ENCODE assay signal across 1 cellular context in the genomic region with DNA sequence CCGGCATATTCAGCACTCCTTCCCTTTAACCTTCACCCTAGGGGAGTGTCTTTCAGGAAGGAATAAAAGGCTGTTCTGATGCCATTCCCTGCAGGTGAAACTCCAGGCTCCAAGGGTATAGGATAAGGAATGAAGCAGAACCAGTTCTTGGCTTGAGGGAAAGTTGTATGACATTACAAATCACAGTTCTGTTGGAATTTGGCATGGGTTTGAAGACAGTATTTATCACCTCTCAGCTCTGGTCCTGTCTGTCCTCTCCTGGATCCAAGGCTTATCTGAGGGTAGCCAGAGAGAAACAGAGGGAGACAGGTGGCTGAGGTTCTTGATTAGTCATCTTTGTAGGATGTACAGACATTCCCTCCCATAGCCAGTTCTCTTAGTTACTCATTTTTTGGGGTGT.
TF ChIP-seq lines count a peak whose summit lies in the region.

No MANE protein-coding gene starts in this region.

TF ChIP-seq in K562, 482 proteins besides CTCF, POLR2A, EP300 and RAD21:
- TF ChIP-seq, protein P1, sequence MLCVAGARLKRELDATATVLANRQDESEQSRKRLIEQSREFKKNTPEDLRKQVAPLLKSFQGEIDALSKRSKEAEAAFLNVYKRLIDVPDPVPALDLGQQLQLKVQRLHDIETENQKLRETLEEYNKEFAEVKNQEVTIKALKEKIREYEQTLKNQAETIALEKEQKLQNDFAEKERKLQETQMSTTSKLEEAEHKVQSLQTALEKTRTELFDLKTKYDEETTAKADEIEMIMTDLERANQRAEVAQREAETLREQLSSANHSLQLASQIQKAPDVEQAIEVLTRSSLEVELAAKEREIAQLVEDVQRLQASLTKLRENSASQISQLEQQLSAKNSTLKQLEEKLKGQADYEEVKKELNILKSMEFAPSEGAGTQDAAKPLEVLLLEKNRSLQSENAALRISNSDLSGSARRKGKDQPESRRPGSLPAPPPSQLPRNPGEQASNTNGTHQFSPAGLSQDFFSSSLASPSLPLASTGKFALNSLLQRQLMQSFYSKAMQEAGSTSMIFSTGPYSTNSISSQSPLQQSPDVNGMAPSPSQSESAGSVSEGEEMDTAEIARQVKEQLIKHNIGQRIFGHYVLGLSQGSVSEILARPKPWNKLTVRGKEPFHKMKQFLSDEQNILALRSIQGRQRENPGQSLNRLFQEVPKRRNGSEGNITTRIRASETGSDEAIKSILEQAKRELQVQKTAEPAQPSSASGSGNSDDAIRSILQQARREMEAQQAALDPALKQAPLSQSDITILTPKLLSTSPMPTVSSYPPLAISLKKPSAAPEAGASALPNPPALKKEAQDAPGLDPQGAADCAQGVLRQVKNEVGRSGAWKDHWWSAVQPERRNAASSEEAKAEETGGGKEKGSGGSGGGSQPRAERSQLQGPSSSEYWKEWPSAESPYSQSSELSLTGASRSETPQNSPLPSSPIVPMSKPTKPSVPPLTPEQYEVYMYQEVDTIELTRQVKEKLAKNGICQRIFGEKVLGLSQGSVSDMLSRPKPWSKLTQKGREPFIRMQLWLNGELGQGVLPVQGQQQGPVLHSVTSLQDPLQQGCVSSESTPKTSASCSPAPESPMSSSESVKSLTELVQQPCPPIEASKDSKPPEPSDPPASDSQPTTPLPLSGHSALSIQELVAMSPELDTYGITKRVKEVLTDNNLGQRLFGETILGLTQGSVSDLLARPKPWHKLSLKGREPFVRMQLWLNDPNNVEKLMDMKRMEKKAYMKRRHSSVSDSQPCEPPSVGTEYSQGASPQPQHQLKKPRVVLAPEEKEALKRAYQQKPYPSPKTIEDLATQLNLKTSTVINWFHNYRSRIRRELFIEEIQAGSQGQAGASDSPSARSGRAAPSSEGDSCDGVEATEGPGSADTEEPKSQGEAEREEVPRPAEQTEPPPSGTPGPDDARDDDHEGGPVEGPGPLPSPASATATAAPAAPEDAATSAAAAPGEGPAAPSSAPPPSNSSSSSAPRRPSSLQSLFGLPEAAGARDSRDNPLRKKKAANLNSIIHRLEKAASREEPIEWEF (CRISPR knock-in tag; IDR thresholded peaks at IDR 0.05): no peak
- TF ChIP-seq KDM1A (IDR thresholded peaks at IDR 0.05) (peak; percentile 52 to 66), HNRNPL (IDR thresholded peaks at IDR 0.05; ENCODE audit: low read depth, low read length) (no peak), CBFA2T3 (IDR thresholded peaks at IDR 0.05) (peak; percentile 72), ZKSCAN1 (IDR thresholded peaks at IDR 0.05; ENCODE audit: low read depth, low read length) (no peak), PML (IDR thresholded peaks at IDR 0.05; ENCODE audit: low read length) (no peak), RCOR1 (IDR thresholded peaks at IDR 0.05; ENCODE audit: borderline replicate concordance in 1 of 2, low read depth in 2 of 2, low read length in 2 of 2) (0 out of 4 replicates have a peak, but pooled peaks of 1 of the 2 experiments have one; percentile 19), TCF3 (CRISPR knock-in tag; IDR thresholded peaks at IDR 0.05) (peak; percentile 42), CBFA2T2 (conservative IDR thresholded peaks at IDR 0.05) (peak; percentile 44)
- TF ChIP-seq, protein P2, sequence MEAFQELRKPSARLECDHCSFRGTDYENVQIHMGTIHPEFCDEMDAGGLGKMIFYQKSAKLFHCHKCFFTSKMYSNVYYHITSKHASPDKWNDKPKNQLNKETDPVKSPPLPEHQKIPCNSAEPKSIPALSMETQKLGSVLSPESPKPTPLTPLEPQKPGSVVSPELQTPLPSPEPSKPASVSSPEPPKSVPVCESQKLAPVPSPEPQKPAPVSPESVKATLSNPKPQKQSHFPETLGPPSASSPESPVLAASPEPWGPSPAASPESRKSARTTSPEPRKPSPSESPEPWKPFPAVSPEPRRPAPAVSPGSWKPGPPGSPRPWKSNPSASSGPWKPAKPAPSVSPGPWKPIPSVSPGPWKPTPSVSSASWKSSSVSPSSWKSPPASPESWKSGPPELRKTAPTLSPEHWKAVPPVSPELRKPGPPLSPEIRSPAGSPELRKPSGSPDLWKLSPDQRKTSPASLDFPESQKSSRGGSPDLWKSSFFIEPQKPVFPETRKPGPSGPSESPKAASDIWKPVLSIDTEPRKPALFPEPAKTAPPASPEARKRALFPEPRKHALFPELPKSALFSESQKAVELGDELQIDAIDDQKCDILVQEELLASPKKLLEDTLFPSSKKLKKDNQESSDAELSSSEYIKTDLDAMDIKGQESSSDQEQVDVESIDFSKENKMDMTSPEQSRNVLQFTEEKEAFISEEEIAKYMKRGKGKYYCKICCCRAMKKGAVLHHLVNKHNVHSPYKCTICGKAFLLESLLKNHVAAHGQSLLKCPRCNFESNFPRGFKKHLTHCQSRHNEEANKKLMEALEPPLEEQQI (IDR thresholded peaks at IDR 0.05): no peak
- TF ChIP-seq, protein P3, sequence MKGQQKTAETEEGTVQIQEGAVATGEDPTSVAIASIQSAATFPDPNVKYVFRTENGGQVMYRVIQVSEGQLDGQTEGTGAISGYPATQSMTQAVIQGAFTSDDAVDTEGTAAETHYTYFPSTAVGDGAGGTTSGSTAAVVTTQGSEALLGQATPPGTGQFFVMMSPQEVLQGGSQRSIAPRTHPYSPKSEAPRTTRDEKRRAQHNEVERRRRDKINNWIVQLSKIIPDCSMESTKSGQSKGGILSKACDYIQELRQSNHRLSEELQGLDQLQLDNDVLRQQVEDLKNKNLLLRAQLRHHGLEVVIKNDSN (CRISPR knock-in tag; IDR thresholded peaks at IDR 0.05): no peak
- TF ChIP-seq, protein P4, sequence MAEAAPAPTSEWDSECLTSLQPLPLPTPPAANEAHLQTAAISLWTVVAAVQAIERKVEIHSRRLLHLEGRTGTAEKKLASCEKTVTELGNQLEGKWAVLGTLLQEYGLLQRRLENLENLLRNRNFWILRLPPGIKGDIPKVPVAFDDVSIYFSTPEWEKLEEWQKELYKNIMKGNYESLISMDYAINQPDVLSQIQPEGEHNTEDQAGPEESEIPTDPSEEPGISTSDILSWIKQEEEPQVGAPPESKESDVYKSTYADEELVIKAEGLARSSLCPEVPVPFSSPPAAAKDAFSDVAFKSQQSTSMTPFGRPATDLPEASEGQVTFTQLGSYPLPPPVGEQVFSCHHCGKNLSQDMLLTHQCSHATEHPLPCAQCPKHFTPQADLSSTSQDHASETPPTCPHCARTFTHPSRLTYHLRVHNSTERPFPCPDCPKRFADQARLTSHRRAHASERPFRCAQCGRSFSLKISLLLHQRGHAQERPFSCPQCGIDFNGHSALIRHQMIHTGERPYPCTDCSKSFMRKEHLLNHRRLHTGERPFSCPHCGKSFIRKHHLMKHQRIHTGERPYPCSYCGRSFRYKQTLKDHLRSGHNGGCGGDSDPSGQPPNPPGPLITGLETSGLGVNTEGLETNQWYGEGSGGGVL (CRISPR knock-in tag; IDR thresholded peaks at IDR 0.05): no peak
